8 cellular contexts compared by ENCODE assay signal in genomic region chr7:36526720-36527548, GRCh38.
DNase-seq lines count a peak whose midpoint lies in the region; ATAC-seq, FAIRE-seq and TF ChIP-seq lines count a peak whose summit lies in the region.

No MANE protein-coding gene starts in this region.

- no peaks in the 10 kb centered on the region for H3K36me3 ChIP-seq in SK-N-SH (replicated peaks in 1 of 2; ENCODE audit: control insufficient read depth in 1 of 2, insufficient read depth in 2 of 2, low read length in 1 of 2)
- no peaks in the 10 kb centered on the region for H3K36me3 ChIP-seq in kidney (ENCODE audit: control insufficient read depth in 1 of 2, insufficient read depth in 2 of 2, low read length in 2 of 2)

- ATAC-seq in GM18861 (IDR thresholded peaks at IDR 0.05; ENCODE audit: unreplicated experiment) (peak; percentile 78), HG02938 (IDR thresholded peaks at IDR 0.05; ENCODE audit: unreplicated experiment) (peak; percentile 70), HG03280 (IDR thresholded peaks at IDR 0.05; ENCODE audit: unreplicated experiment) (no peak)

- intact Hi-C loops in kidney (cut with DNase I): no loop called here

- TF ChIP-seq CTCF in SK-N-SH (IDR thresholded peaks at IDR 0.05) (no peak), kidney (IDR thresholded peaks at IDR 0.05; ENCODE audit: borderline replicate concordance, extremely low read depth, insufficient read depth) (no peak)

- H3K4me3 ChIP-seq in SK-N-SH (ENCODE audit: low read depth in 2 of 2, low read length in 1 of 2): no peak overlapping the region
- no peak overlapping the region for H3K4me3 ChIP-seq in kidney (ENCODE audit: low read length in 2 of 2)

- 71% methylated on average over 3 of the region's 3 CpGs for WGBS in SK-N-SH (ENCODE audit: low lambda C conversion rate)

- POLR2A ChIA-PET in SK-N-SH (lab: Yijun Ruan, JAX): no interaction called here

- TF ChIP-seq RAD21 in SK-N-SH (IDR thresholded peaks at IDR 0.05; ENCODE audit: low read length): no peak

- no peak overlapping the region; the same call in 1 of the 2 replicates for H2AFZ ChIP-seq in SK-N-SH (ENCODE audit: low read depth)

- H3K9me3 ChIP-seq in SK-N-SH (no peaks in the 10 kb centered on the region), kidney (ENCODE audit: control insufficient read depth in 1 of 2, low read length in 2 of 2) (no peaks in the 10 kb centered on the region)

- CTCF ChIA-PET in SK-N-SH (lab: Yijun Ruan, JAX): interaction anchor here (0.7 to 1.2 kb wide), 5 partner anchors 12 to 674 kb away, joined by 3 read pairs; no protein-coding TSS in a partner anchor

- no peaks in the 10 kb centered on the region for H3K79me2 ChIP-seq in SK-N-SH (ENCODE audit: insufficient read depth)

- H3K27ac ChIP-seq in SK-N-SH (ENCODE audit: low read depth in 2 of 2, low read length in 1 of 2) (peak overlapping the region in 1 of 2 experiments; percentile 22; a peak in 2 of 4 replicates), kidney (ENCODE audit: low read depth in 2 of 2, low read length in 2 of 2) (no peak overlapping the region)

- no peaks in the 10 kb centered on the region for H3K9me2 ChIP-seq in SK-N-SH

- no peak overlapping the region for H3K9ac ChIP-seq in SK-N-SH
- H3K9ac ChIP-seq in kidney (ENCODE audit: low read length in 2 of 2): no peak overlapping the region

- peak overlapping the region; percentile 46 for H3K4me2 ChIP-seq in SK-N-SH

- H4K20me1 ChIP-seq in SK-N-SH (ENCODE audit: insufficient read depth): no peaks in the 10 kb centered on the region

- H3F3A ChIP-seq in SK-N-SH (replicated peaks; ENCODE audit: insufficient read depth): peaks cover 14% of the 10 kb centered on the region

- no peak for FAIRE-seq in kidney (lab: Jason Lieb, UNC)

- no peaks in the 10 kb centered on the region for H3K27me3 ChIP-seq in SK-N-SH (ENCODE audit: insufficient read depth)

- DNase-seq in SK-N-SH (no peak), kidney tubule cell (ENCODE audit: low spot score) (peak; percentile 95), kidney (no peak)
- DNase-seq in effector CD8-positive, alpha-beta T cell (lab: John Stamatoyannopoulos, UW): no peak
- DNase-seq in stimulated activated CD4-positive, alpha-beta T cell treated with anti-CD3 and anti-CD28 coated beads, Interleukin-2, amount 100 ng/mL, for 48 hours: no peak

- peak in 1 of 2 experiments; percentile 75; a peak in 1 of 4 replicates for TF ChIP-seq EP300 in SK-N-SH (IDR thresholded peaks at IDR 0.05; ENCODE audit: borderline replicate concordance in 1 of 2, low read depth in 1 of 2, low read length in 1 of 2)

- H3K4me1 ChIP-seq in SK-N-SH (ENCODE audit: control insufficient read depth in 1 of 2, insufficient read depth in 2 of 2, low read depth in 1 of 2, low read length in 1 of 2) (peaks cover 1 to 14% of the 10 kb centered on the region in 2 experiments; a peak in 3 of 4 replicates), kidney (ENCODE audit: control insufficient read depth in 1 of 2, insufficient read depth in 1 of 2, low read depth in 1 of 2, low read length in 2 of 2) (no peaks in the 10 kb centered on the region)

TF ChIP-seq in SK-N-SH, 30 proteins besides CTCF, POLR2A, EP300 and RAD21:
- TF ChIP-seq TCF12 (IDR thresholded peaks at IDR 0.05) (peak; percentile 88), RXRA (IDR thresholded peaks at IDR 0.05; ENCODE audit: borderline replicate concordance, low read depth) (no peak; the same call in 1 of the 2 replicates), NFIC (IDR thresholded peaks at IDR 0.05; ENCODE audit: borderline replicate concordance) (peak; percentile 37; the same call in 1 of the 2 replicates), MAX (IDR thresholded peaks at IDR 0.05; ENCODE audit: low read depth) (peak; percentile 47), NRF1 (IDR thresholded peaks at IDR 0.05; ENCODE audit: low read depth, low read length) (no peak), FOXJ3 (CRISPR knock-in tag; IDR thresholded peaks at IDR 0.05) (no peak), FOXM1 (IDR thresholded peaks at IDR 0.05; ENCODE audit: low read depth) (no peak), PBX3 (IDR thresholded peaks at IDR 0.05) (peak; percentile 94), JUND (IDR thresholded peaks at IDR 0.05) (peak; percentile 98), USF1 (IDR thresholded peaks at IDR 0.05; ENCODE audit: borderline replicate concordance, low read depth) (no peak), FOSL2 (IDR thresholded peaks at IDR 0.05; ENCODE audit: borderline replicate concordance, low read depth) (peak; percentile 98), TEAD4 (IDR thresholded peaks at IDR 0.05; ENCODE audit: borderline replicate concordance, insufficient read depth) (peak; percentile 82), IRF3 (IDR thresholded peaks at IDR 0.05; ENCODE audit: low read depth, low read length) (no peak), GABPA (IDR thresholded peaks at IDR 0.05; ENCODE audit: low read depth) (no peak), SMC3 (IDR thresholded peaks at IDR 0.05; ENCODE audit: low read depth, low read length) (no peak), REST (IDR thresholded peaks at IDR 0.05; ENCODE audit: low read depth, low read length) (0 out of 2 replicates have a peak, but pooled peaks have one; percentile 35)
TF ChIP-seq in SK-N-SH: peak in this region for 8.
